In the genomic region with DNA sequence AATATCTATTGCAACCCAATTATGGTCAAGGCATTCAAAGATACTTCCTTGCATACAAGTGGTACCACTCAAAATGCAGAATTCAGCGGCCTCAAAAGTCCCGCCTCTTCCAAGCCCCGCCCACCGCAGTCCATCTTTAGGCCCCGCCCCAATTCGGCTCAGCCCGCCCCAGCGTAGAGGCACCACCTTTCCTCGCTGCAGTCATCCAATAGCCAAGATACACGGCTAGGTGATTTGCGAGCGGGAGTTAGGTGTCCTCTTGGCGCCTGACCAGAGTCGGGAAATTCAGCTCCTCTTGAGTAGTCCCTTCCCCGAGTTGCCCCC, we compare ENCODE assay signal across 8 cellular contexts. TPM values are rescaled to one million over a fixed set of nuclear protein-coding genes. Genes with fewer than 3 reads are reported as not detected.
DNase-seq lines count a peak whose midpoint lies in the region; ATAC-seq and TF ChIP-seq lines count a peak whose summit lies in the region.

No MANE protein-coding gene starts in this region.

- no peaks in the 10 kb centered on the region for H3K9me3 ChIP-seq in BE2C

- H3K36me3 ChIP-seq in BE2C: no peaks in the 10 kb centered on the region

- DNase-seq in BE2C (peak; percentile 83), NCI-H774 (lab: John Stamatoyannopoulos, UW) (peak; percentile 92), ecto neural progenitor cell (ENCODE audit: low spot score) (peak; percentile 91), lung microvascular endothelial cell (ENCODE audit: low read depth in 2 of 2) (peak; percentile 88 to 94)
- peak; percentile 92 to 93 for DNase-seq in activated CD4-positive, alpha-beta T cell treated with anti-CD3 and anti-CD28 coated beads, Interleukin-2, amount 50 U/mL, for 48 hours
- DNase-seq in stimulated activated CD8-positive, alpha-beta memory T cell treated with anti-CD3 and anti-CD28 coated beads, Interleukin-12 subunit alpha, Interleukin-12 subunit beta, amount 100 ng/mL, for 1 hour (ENCODE audit: low read depth): peak; percentile 89

- H3K4me3 ChIP-seq in BE2C (ENCODE audit: low read depth, low read length): peak overlapping the region; percentile 79

- TF ChIP-seq CTCF in BE2C (IDR thresholded peaks at IDR 0.05; ENCODE audit: low read depth, low read length): no peak

- H3K27me3 ChIP-seq in BE2C: peaks cover 7% of the 10 kb centered on the region; the same call in 1 of the 2 replicates

- H3K4me1 ChIP-seq in BE2C: no peaks in the 10 kb centered on the region

- ATAC-seq in GM19372 (IDR thresholded peaks at IDR 0.05; ENCODE audit: low read depth, unreplicated experiment) (peak; percentile 66), HG03469 (IDR thresholded peaks at IDR 0.05; ENCODE audit: unreplicated experiment) (peak; percentile 35)

RNA-seq across cellular contexts. Expression of a gene that starts 0.4 kb away (rescaled TPM):
- polyA plus RNA-seq in BE2C (2012; ENCODE audit: insufficient read depth, insufficient read length, low read depth): 45.3 TPM
- 18.5 and 21.4 TPM in 2 replicates for total RNA-seq in lung microvascular endothelial cell

Comparison
In these comparisons a context has a peak if more than half of its experiments do, and no peak if none do; other contexts are left out.
1. Peak in every context shown above with its lines: DNase-seq, ATAC-seq and H3K4me3 ChIP-seq.